Comparison of ENCODE assay signal across 8 cellular contexts in genomic region chr1:153945795-153946621, GRCh38. TPM values are rescaled to one million over a fixed set of nuclear protein-coding genes. Genes with fewer than 3 reads are reported as not detected.
DNase-seq lines count a peak whose midpoint lies in the region; ATAC-seq, FAIRE-seq and TF ChIP-seq lines count a peak whose summit lies in the region.

No MANE protein-coding gene starts in this region.

- no peak overlapping the region for H3K4ac ChIP-seq in H1 (replicated peaks; ENCODE audit: insufficient read length, low read depth, low read length)

- WGBS in A549 (ENCODE audit: missing lambda C conversion rate), result under 1% methylated on average over 42 of the region's 95 CpGs
- WGBS in H1 (ENCODE audit: extremely low coverage in 1 of 2, insufficient coverage in 1 of 2, insufficient read length in 1 of 2, insufficient replicate concordance in 2 of 2, low coverage in 1 of 2, low lambda C conversion rate in 2 of 2, missing lambda C conversion rate in 1 of 2), 2 experiments, result 2% methylated on average over 33 of the region's 95 CpGs; no CpG with 5 or more reads in 1 of the 2 experiments

- H3K36me3 Mint-ChIP-seq in activated CD8-positive, alpha-beta T cell treated with anti-CD3 and anti-CD28 coated beads, Interleukin-2, amount 10 ng/mL, durations not matched to agents 7 days and 5 days (ENCODE audit: low read depth), result peaks cover 73% of the 10 kb centered on the region
- H3K36me3 Mint-ChIP-seq in mesothelial cell of epicardium, result peaks cover 8% of the 10 kb centered on the region

- H4K20me1 ChIP-seq in H1 (replicated peaks in 1 of 2; ENCODE audit: control insufficient read depth in 1 of 2, insufficient read depth in 2 of 2, low read length in 2 of 2), result peaks cover 2 to 3% of the 10 kb centered on the region in 2 experiments

- H3K79me1 ChIP-seq in H1 (ENCODE audit: low read depth, low read length), result no peaks in the 10 kb centered on the region

- H3K4me3 ChIP-seq in A549 (peak overlapping the region; percentile 99), H1 (ENCODE audit: extremely low read depth in 1 of 4, insufficient read depth in 2 of 4, low read depth in 3 of 4, low read length in 4 of 4) (peak overlapping the region; percentile 79 to 87 (median 80))

- peak overlapping the region; percentile 97 for H3K27ac Mint-ChIP-seq in activated CD8-positive, alpha-beta T cell treated with anti-CD3 and anti-CD28 coated beads, Interleukin-2, amount 10 ng/mL, durations not matched to agents 7 days and 5 days
- H3K27ac Mint-ChIP-seq in mesothelial cell of epicardium, result peak overlapping the region; percentile 39

- H2AK5ac ChIP-seq in H1 (ENCODE audit: low read depth, low read length), result no peak overlapping the region

- peak overlapping the region; percentile 53 to 98 (median 72) for H3K9ac ChIP-seq in H1 (replicated peaks in 1 of 4; ENCODE audit: extremely low read depth in 1 of 4, low read depth in 3 of 4, low read length in 3 of 4)

- H2AFZ ChIP-seq in H1 (ENCODE audit: low read length), result no peak overlapping the region; the same call in 1 of the 2 replicates

- H3K23me2 ChIP-seq in H1 (ENCODE audit: low read depth, low read length), result peaks cover 6% of the 10 kb centered on the region; the same call in 1 of the 2 replicates

- peak; percentile 34; the same call in 1 of the 2 replicates for TF ChIP-seq POLR2A in A549 (IDR thresholded peaks at IDR 0.05; ENCODE audit: low read length)
- TF ChIP-seq POLR2A in H1 (IDR thresholded peaks at IDR 0.05; ENCODE audit: control extremely low read depth in 1 of 2, low read depth in 2 of 2, low read length in 2 of 2), result peak in 1 of 2 experiments; percentile 63; a peak in 2 of 3 replicates

- FAIRE-seq in A549 (lab: Jason Lieb, UNC) (no peak), H1 (lab: Jason Lieb, UNC) (no peak)

- H3K4me3 Mint-ChIP-seq in activated CD8-positive, alpha-beta T cell treated with anti-CD3 and anti-CD28 coated beads, Interleukin-2, amount 10 ng/mL, durations not matched to agents 7 days and 5 days, result peak overlapping the region; percentile 96
- H3K4me3 Mint-ChIP-seq in mesothelial cell of epicardium, result peak overlapping the region; percentile 78

- H3K36me3 ChIP-seq in H1 (ENCODE audit: control insufficient read depth in 2 of 4, insufficient read depth in 4 of 4, low read length in 3 of 4), result peaks cover 4 to 24% (median 17%) of the 10 kb centered on the region in 4 experiments; a peak in 6 of 8 replicates

- H3K4me2 ChIP-seq in A549 (peak overlapping the region; percentile 89), H1 (ENCODE audit: insufficient read depth in 1 of 2, low read depth in 2 of 2, low read length in 2 of 2) (peak overlapping the region; percentile 69 to 89)

- TF ChIP-seq EP300 in A549 (IDR thresholded peaks at IDR 0.05) (no peak), H1 (IDR thresholded peaks at IDR 0.05; ENCODE audit: borderline replicate concordance in 1 of 2, low read depth in 2 of 2, low read length in 2 of 2) (no peak)

- H3K18ac ChIP-seq in H1 (ENCODE audit: extremely low read depth, low read length), result peak overlapping the region; percentile 78

- no peak overlapping the region for H3K14ac ChIP-seq in H1 (ENCODE audit: insufficient read length)

- H4K8ac ChIP-seq in H1 (ENCODE audit: extremely low read depth, insufficient read depth, low read length), result peak overlapping the region; percentile 60

- CTCF ChIA-PET in A549 (lab: Yijun Ruan, JAX) (interaction anchor here (0.7 to 5.8 kb wide), 39 partner anchors 8 to 384 kb away, joined by 3 to 75 read pairs (median 4); partner anchors contain the start of genes CREB3L4, CRTC2, JTB and RAB13), H1 (lab: Charles Lee; ENCODE audit: partially characterized antibody) (interaction anchor here (0.8 to 4.2 kb wide), 20 partner anchors 8 to 186 kb away, joined by 3 to 31 read pairs (median 4); partner anchors contain the start of genes CREB3L4, CRTC2 and RAB13)
- CTCF ChIA-PET in activated CD8-positive, alpha-beta T cell treated with anti-CD3 and anti-CD28 coated beads, Interleukin-2, amount 10 ng/mL, durations not matched to agents 7 days and 5 days (lab: Charles Lee), result interaction anchor here (0.5 to 5.5 kb wide), 30 partner anchors 9 to 378 kb away, joined by 3 to 70 read pairs (median 4); partner anchors contain the start of genes CREB3L4, CRTC2, GATAD2B and ILF2

- H2BK12ac ChIP-seq in H1 (ENCODE audit: low read depth, low read length), result no peak overlapping the region

- TF ChIP-seq CTCF in A549 (IDR thresholded peaks at IDR 0.05) (no peak), H1 (IDR thresholded peaks at IDR 0.05; ENCODE audit: control extremely low read depth in 1 of 3, insufficient read depth in 1 of 3, low read depth in 1 of 3, low read length in 3 of 3) (no peak), mesothelial cell of epicardium (IDR thresholded peaks at IDR 0.05; ENCODE audit: unreplicated experiment) (no peak)

- peaks cover 16% of the 10 kb centered on the region for H3K4me1 ChIP-seq in A549
- peaks cover 0 to 5% (median 2%) of the 10 kb centered on the region in 4 experiments; a peak in 2 of 7 replicates for H3K4me1 ChIP-seq in H1 (replicated peaks in 1 of 4; ENCODE audit: control insufficient read depth in 3 of 4, insufficient read depth in 4 of 4, low read length in 3 of 4)

- no peak overlapping the region for H2BK15ac ChIP-seq in H1 (ENCODE audit: low read length)

- H4K5ac ChIP-seq in H1 (ENCODE audit: insufficient read length, low read depth, low read length), result peak overlapping the region; percentile 31

- H3K79me2 ChIP-seq in H1 (ENCODE audit: control insufficient read depth in 1 of 2, insufficient read depth in 2 of 2, low read length in 2 of 2), result peaks cover 0 to 18% of the 10 kb centered on the region in 2 experiments; a peak in 2 of 4 replicates

- no peak overlapping the region for H2BK120ac ChIP-seq in H1 (replicated peaks; ENCODE audit: low read depth, low read length)

- no peak overlapping the region for H3K23ac ChIP-seq in H1 (ENCODE audit: insufficient read length)

- H2BK5ac ChIP-seq in H1 (ENCODE audit: low read depth, low read length), result peak overlapping the region; percentile 4; the same call in 1 of the 2 replicates

- H3K27ac ChIP-seq in A549, result peak overlapping the region; percentile 98 to 99
- peak overlapping the region; percentile 55; the same call in 1 of the 2 replicates for H3K27ac ChIP-seq in H1 (ENCODE audit: low read depth, low read length)

- H3K27me3 ChIP-seq in H1 (replicated peaks in 1 of 4; ENCODE audit: control insufficient read depth in 3 of 4, extremely low read depth in 1 of 4, insufficient read depth in 3 of 4, low read length in 3 of 4), result no peaks in the 10 kb centered on the region

- no peak overlapping the region for H2BK20ac ChIP-seq in H1 (ENCODE audit: low read length)

- H3K27me3 Mint-ChIP-seq in activated CD8-positive, alpha-beta T cell treated with anti-CD3 and anti-CD28 coated beads, Interleukin-2, amount 10 ng/mL, durations not matched to agents 7 days and 5 days (ENCODE audit: low read depth), result no peaks in the 10 kb centered on the region
- H3K27me3 Mint-ChIP-seq in mesothelial cell of epicardium (ENCODE audit: low read depth), result no peaks in the 10 kb centered on the region

- POLR2A ChIA-PET in A549 (lab: Yijun Ruan, JAX) (interaction anchor here (0.5 to 2.0 kb wide), 16 partner anchors 10 to 1376 kb away, joined by 3 to 16 read pairs (median 3); partner anchors contain the start of genes CHTOP, CREB3L4, GATAD2B and INTS3), H1 (lab: Charles Lee; ENCODE audit: partially characterized antibody) (interaction anchor here (0.9 to 11.4 kb wide), 19 partner anchors 8 to 149 kb away, joined by 3 to 75 read pairs (median 9); partner anchors contain the start of genes CREB3L4, CRTC2, GATAD2B and JTB)
- POLR2A ChIA-PET in activated CD8-positive, alpha-beta T cell treated with anti-CD3 and anti-CD28 coated beads, Interleukin-2, amount 10 ng/mL, durations not matched to agents 7 days and 5 days (lab: Charles Lee), result interaction anchor here (0.7 to 5.9 kb wide), 21 partner anchors 11 to 287 kb away, joined by 3 to 71 read pairs (median 4); partner anchors contain the start of genes CREB3L4, CRTC2, GATAD2B and JTB

- peak overlapping the region; percentile 39 for H4K91ac ChIP-seq in H1 (replicated peaks; ENCODE audit: insufficient read length, low read length)

- H3K9me3 Mint-ChIP-seq in activated CD8-positive, alpha-beta T cell treated with anti-CD3 and anti-CD28 coated beads, Interleukin-2, amount 10 ng/mL, durations not matched to agents 7 days and 5 days (ENCODE audit: insufficient read depth), result no peaks in the 10 kb centered on the region
- H3K9me3 Mint-ChIP-seq in mesothelial cell of epicardium, result no peaks in the 10 kb centered on the region

- H3K9me3 ChIP-seq in A549 (no peaks in the 10 kb centered on the region), H1 (ENCODE audit: insufficient read depth in 2 of 2, low read depth in 1 of 2, low read length in 1 of 2) (no peaks in the 10 kb centered on the region)

- H3K56ac ChIP-seq in H1 (replicated peaks; ENCODE audit: insufficient read length, low read depth, low read length), result no peak overlapping the region

- DNase-seq in A549 (ENCODE audit: low read depth in 1 of 2, low spot score in 1 of 2) (peak; percentile 58 to 61), NCI-H226 (peak; percentile 70), H1 (ENCODE audit: low read depth in 1 of 2, low spot score in 2 of 2) (peak in 1 of 2 experiments; percentile 77), mesothelial cell of epicardium (ENCODE audit: low spot score in 2 of 2, unreplicated experiment in 2 of 2) (peak in 1 of 2 experiments; percentile 66)
- DNase-seq in activated CD8-positive, alpha-beta T cell treated with anti-CD3 and anti-CD28 coated beads, Interleukin-2, amount 10 ng/mL, durations not matched to agents 7 days and 5 days, result peak; percentile 82
- peak; percentile 46 to 52 for DNase-seq in stimulated activated CD8-positive, alpha-beta memory T cell treated with anti-CD3 and anti-CD28 coated beads, Interleukin-4, amount 100 ng/mL, for 1 hour (ENCODE audit: low read depth in 2 of 2, low spot score in 1 of 2)

- TF ChIP-seq RAD21 in A549 (conservative IDR thresholded peaks at IDR 0.05 in 1 of 2, IDR thresholded peaks at IDR 0.05 in 1 of 2) (no peak), H1 (IDR thresholded peaks at IDR 0.05 in 1 of 2, conservative IDR thresholded peaks at IDR 0.05 in 1 of 2; ENCODE audit: low read depth in 2 of 2, low read length in 2 of 2) (no peak)

- H3K4me1 Mint-ChIP-seq in activated CD8-positive, alpha-beta T cell treated with anti-CD3 and anti-CD28 coated beads, Interleukin-2, amount 10 ng/mL, durations not matched to agents 7 days and 5 days (ENCODE audit: low read depth), result peaks cover 28% of the 10 kb centered on the region
- H3K4me1 Mint-ChIP-seq in mesothelial cell of epicardium, result peaks cover 13% of the 10 kb centered on the region

- ATAC-seq in A549, result peak; percentile 69 to 73
- ATAC-seq in GM18517 (IDR thresholded peaks at IDR 0.05; ENCODE audit: unreplicated experiment), result peak; percentile 82
- ATAC-seq in HG02973 (IDR thresholded peaks at IDR 0.05; ENCODE audit: unreplicated experiment), result peak; percentile 63
- peak; percentile 52 for ATAC-seq in activated CD8-positive, alpha-beta T cell treated with anti-CD3 and anti-CD28 coated beads, Interleukin-2, amount 10 ng/mL, durations not matched to agents 7 days and 5 days

RNA-seq across cellular contexts. Expression of gene DENND4B, which starts 0.5 kb away (rescaled TPM):
- polyA plus RNA-seq in A549 (2011; rRNA removed) (18.7 and 24.1 TPM in 2 replicates), A549 (2017; fragmentation: RNase III; extraction: RNeasy Plus Mini Kit Qiagen cat#74134 plus additional on column Dnase treatment) (37.0 to 44.0 TPM (median 43.3 TPM) in 3 replicates), H1 (2011; rRNA removed) (45.6 and 80.8 TPM in 2 replicates)
- polyA plus RNA-seq in A549 (2012; cell fraction: cytosol; rRNA removed), result 35.9 and 47.7 TPM in 2 replicates
- 219 and 307 TPM in 2 replicates for polyA plus RNA-seq in A549 (2012; cell fraction: nucleus; rRNA removed)
- polyA minus RNA-seq in A549 (2011; rRNA and poly(A)+ RNA removed), result 32.5 and 43.4 TPM in 2 replicates
- 100 to 1,000 TPM; 140 to 143 TPM for total RNA-seq in activated CD8-positive, alpha-beta T cell treated with anti-CD3 and anti-CD28 coated beads, Interleukin-2, amount 10 ng/mL, durations not matched to agents 7 days and 5 days
- total RNA-seq in H1 (2021; fragmentation: NEBNext Ultra II Directional; extraction: Animal tissue kit (Norgen Biotek cat#: 25700)), result 61.1 and 62.8 TPM in 2 replicates
- polyA plus RNA-seq in H1 (2011; cell fraction: cytosol; rRNA removed), result 43.8 TPM
- polyA plus RNA-seq in H1 (2011; cell fraction: nucleus; rRNA removed), result 447 TPM
- polyA plus RNA-seq in H1 (2012, experiment 1 of 2), result 46.8 to 78.5 TPM (median 62.4 TPM) in 4 replicates
- polyA plus RNA-seq in H1 (2012, experiment 2 of 2), result 37.6 TPM
- 32.7 TPM for polyA plus RNA-seq in H1 (2013, experiment 1 of 2)
- polyA plus RNA-seq in H1 (2013, experiment 2 of 2), result 29.6 TPM
- polyA minus RNA-seq in H1 (2011; rRNA and poly(A)+ RNA removed), result 38.0 and 44.4 TPM in 2 replicates
- polyA minus RNA-seq in H1 (2011; cell fraction: cytosol; rRNA and poly(A)+ RNA removed), result 42.5 TPM
- polyA minus RNA-seq in H1 (2011; cell fraction: nucleus; rRNA and poly(A)+ RNA removed), result 138 TPM
- 57.3 to 63.1 TPM (median 58.0 TPM) in 3 replicates for total RNA-seq in mesothelial cell of epicardium

RNA-seq across cellular contexts. Expression of gene CRTC2, which starts 12.4 kb away (rescaled TPM):
- polyA plus RNA-seq in A549 (2011; rRNA removed) (19.7 and 23.9 TPM in 2 replicates), A549 (2017; fragmentation: RNase III; extraction: RNeasy Plus Mini Kit Qiagen cat#74134 plus additional on column Dnase treatment) (19.1 to 22.3 TPM (median 21.6 TPM) in 3 replicates), H1 (2011; rRNA removed) (34.3 and 38.8 TPM in 2 replicates)
- polyA plus RNA-seq in A549 (2012; cell fraction: cytosol; rRNA removed), result 18.3 and 23.3 TPM in 2 replicates
- polyA plus RNA-seq in A549 (2012; cell fraction: nucleus; rRNA removed), result 48.0 and 61.6 TPM in 2 replicates
- polyA minus RNA-seq in A549 (2011; rRNA and poly(A)+ RNA removed), result 55.1 and 61.7 TPM in 2 replicates
- 100 to 1,000 TPM in 1 of 2 experiments, 10 to 100 TPM in 1; 85.1 to 104 TPM for total RNA-seq in activated CD8-positive, alpha-beta T cell treated with anti-CD3 and anti-CD28 coated beads, Interleukin-2, amount 10 ng/mL, durations not matched to agents 7 days and 5 days
- total RNA-seq in H1 (2021; fragmentation: NEBNext Ultra II Directional; extraction: Animal tissue kit (Norgen Biotek cat#: 25700)), result 28.6 and 33.7 TPM in 2 replicates
- polyA plus RNA-seq in H1 (2011; cell fraction: cytosol; rRNA removed), result 22.6 TPM
- 101 TPM for polyA plus RNA-seq in H1 (2011; cell fraction: nucleus; rRNA removed)
- 31.4 to 36.7 TPM (median 34.1 TPM) in 4 replicates for polyA plus RNA-seq in H1 (2012, experiment 1 of 2)
- polyA plus RNA-seq in H1 (2012, experiment 2 of 2), result 31.5 TPM
- polyA plus RNA-seq in H1 (2013, experiment 1 of 2), result 29.7 TPM
- 24.9 TPM for polyA plus RNA-seq in H1 (2013, experiment 2 of 2)
- 18.6 and 26.3 TPM in 2 replicates for polyA minus RNA-seq in H1 (2011; rRNA and poly(A)+ RNA removed)
- polyA minus RNA-seq in H1 (2011; cell fraction: cytosol; rRNA and poly(A)+ RNA removed), result 19.1 TPM
- polyA minus RNA-seq in H1 (2011; cell fraction: nucleus; rRNA and poly(A)+ RNA removed), result 25.6 TPM
- total RNA-seq in mesothelial cell of epicardium, result 45.5 to 47.1 TPM (median 45.9 TPM) in 3 replicates

RNA-seq across cellular contexts. Expression of gene SLC39A1, which starts 17.3 kb away (rescaled TPM):
- polyA plus RNA-seq in A549 (2011; rRNA removed) (80.6 and 90.8 TPM in 2 replicates), A549 (2017; fragmentation: RNase III; extraction: RNeasy Plus Mini Kit Qiagen cat#74134 plus additional on column Dnase treatment) (95.6 to 108 TPM (median 104 TPM) in 3 replicates), H1 (2011; rRNA removed) (318 and 337 TPM in 2 replicates)
- 87.4 and 122 TPM in 2 replicates for polyA plus RNA-seq in A549 (2012; cell fraction: cytosol; rRNA removed)
- polyA plus RNA-seq in A549 (2012; cell fraction: nucleus; rRNA removed), result 92.1 and 95.1 TPM in 2 replicates
- 58.9 and 67.1 TPM in 2 replicates for polyA minus RNA-seq in A549 (2011; rRNA and poly(A)+ RNA removed)
- 10 to 100 TPM; 35.7 to 36.5 TPM for total RNA-seq in activated CD8-positive, alpha-beta T cell treated with anti-CD3 and anti-CD28 coated beads, Interleukin-2, amount 10 ng/mL, durations not matched to agents 7 days and 5 days
- total RNA-seq in H1 (2021; fragmentation: NEBNext Ultra II Directional; extraction: Animal tissue kit (Norgen Biotek cat#: 25700)), result 238 and 244 TPM in 2 replicates
- polyA plus RNA-seq in H1 (2011; cell fraction: cytosol; rRNA removed), result 249 TPM
- polyA plus RNA-seq in H1 (2011; cell fraction: nucleus; rRNA removed), result 206 TPM
- 250 to 308 TPM (median 302 TPM) in 4 replicates for polyA plus RNA-seq in H1 (2012, experiment 1 of 2)
- 383 TPM for polyA plus RNA-seq in H1 (2012, experiment 2 of 2)
- 302 TPM for polyA plus RNA-seq in H1 (2013, experiment 1 of 2)
- polyA plus RNA-seq in H1 (2013, experiment 2 of 2), result 352 TPM
- 189 and 240 TPM in 2 replicates for polyA minus RNA-seq in H1 (2011; rRNA and poly(A)+ RNA removed)
- polyA minus RNA-seq in H1 (2011; cell fraction: cytosol; rRNA and poly(A)+ RNA removed), result 126 TPM
- 94.0 TPM for polyA minus RNA-seq in H1 (2011; cell fraction: nucleus; rRNA and poly(A)+ RNA removed)
- total RNA-seq in mesothelial cell of epicardium, result 73.3 to 76.3 TPM (median 73.9 TPM) in 3 replicates

RNA-seq across cellular contexts. Expression of gene CREB3L4, which starts 21.7 kb away (rescaled TPM):
- 14.3 and 18.0 TPM in 2 replicates for polyA plus RNA-seq in A549 (2011; rRNA removed)
- 13.4 and 15.5 TPM in 2 replicates for polyA plus RNA-seq in A549 (2012; cell fraction: cytosol; rRNA removed)
- 20.4 and 22.4 TPM in 2 replicates for polyA plus RNA-seq in A549 (2012; cell fraction: nucleus; rRNA removed)
- 6.5 to 11.7 TPM (median 10.1 TPM) in 3 replicates for polyA plus RNA-seq in A549 (2017; fragmentation: RNase III; extraction: RNeasy Plus Mini Kit Qiagen cat#74134 plus additional on column Dnase treatment)
- polyA minus RNA-seq in A549 (2011; rRNA and poly(A)+ RNA removed), result 13.2 and 17.2 TPM in 2 replicates
- total RNA-seq in activated CD8-positive, alpha-beta T cell treated with anti-CD3 and anti-CD28 coated beads, Interleukin-2, amount 10 ng/mL, durations not matched to agents 7 days and 5 days, result 1 to 10 TPM; 5.7 to 9.0 TPM
- total RNA-seq in H1 (2021; fragmentation: NEBNext Ultra II Directional; extraction: Animal tissue kit (Norgen Biotek cat#: 25700)), result 34.4 and 37.2 TPM in 2 replicates
- polyA plus RNA-seq in H1 (2011; rRNA removed), result 50.2 and 54.0 TPM in 2 replicates
- 57.3 TPM for polyA plus RNA-seq in H1 (2011; cell fraction: cytosol; rRNA removed)
- 103 TPM for polyA plus RNA-seq in H1 (2011; cell fraction: nucleus; rRNA removed)
- 41.0 to 47.4 TPM (median 45.7 TPM) in 4 replicates for polyA plus RNA-seq in H1 (2012, experiment 1 of 2)
- polyA plus RNA-seq in H1 (2012, experiment 2 of 2), result 52.5 TPM
- polyA plus RNA-seq in H1 (2013, experiment 1 of 2), result 35.5 TPM
- polyA plus RNA-seq in H1 (2013, experiment 2 of 2), result 33.0 TPM
- 69.0 and 69.5 TPM in 2 replicates for polyA minus RNA-seq in H1 (2011; rRNA and poly(A)+ RNA removed)
- polyA minus RNA-seq in H1 (2011; cell fraction: cytosol; rRNA and poly(A)+ RNA removed), result 24.7 TPM
- polyA minus RNA-seq in H1 (2011; cell fraction: nucleus; rRNA and poly(A)+ RNA removed), result 36.2 TPM
- 29.9 to 33.1 TPM (median 31.1 TPM) in 3 replicates for total RNA-seq in mesothelial cell of epicardium

RNA-seq across cellular contexts. Expression of gene GATAD2B, which starts 23.2 kb away (rescaled TPM):
- polyA plus RNA-seq in A549 (2011; rRNA removed) (4.9 and 11.5 TPM in 2 replicates), A549 (2017; fragmentation: RNase III; extraction: RNeasy Plus Mini Kit Qiagen cat#74134 plus additional on column Dnase treatment) (7.2 to 8.9 TPM (median 8.2 TPM) in 3 replicates), H1 (2011; rRNA removed) (8.4 and 9.6 TPM in 2 replicates)
- 3.1 and 4.9 TPM in 2 replicates for polyA plus RNA-seq in A549 (2012; cell fraction: cytosol; rRNA removed)
- polyA plus RNA-seq in A549 (2012; cell fraction: nucleus; rRNA removed), result 5.6 and 6.4 TPM in 2 replicates
- polyA minus RNA-seq in A549 (2011; rRNA and poly(A)+ RNA removed), result 21.4 and 32.9 TPM in 2 replicates
- 10 to 100 TPM; 70.2 to 71.7 TPM for total RNA-seq in activated CD8-positive, alpha-beta T cell treated with anti-CD3 and anti-CD28 coated beads, Interleukin-2, amount 10 ng/mL, durations not matched to agents 7 days and 5 days
- total RNA-seq in H1 (2021; fragmentation: NEBNext Ultra II Directional; extraction: Animal tissue kit (Norgen Biotek cat#: 25700)), result 39.1 and 41.5 TPM in 2 replicates
- polyA plus RNA-seq in H1 (2011; cell fraction: cytosol; rRNA removed), result 5.7 TPM
- polyA plus RNA-seq in H1 (2011; cell fraction: nucleus; rRNA removed), result 14.4 TPM
- 14.1 to 17.3 TPM (median 15.9 TPM) in 4 replicates for polyA plus RNA-seq in H1 (2012, experiment 1 of 2)
- polyA plus RNA-seq in H1 (2012, experiment 2 of 2), result 5.4 TPM
- 16.3 TPM for polyA plus RNA-seq in H1 (2013, experiment 1 of 2)
- polyA plus RNA-seq in H1 (2013, experiment 2 of 2), result 15.3 TPM
- polyA minus RNA-seq in H1 (2011; rRNA and poly(A)+ RNA removed), result 15.4 and 21.1 TPM in 2 replicates
- 28.8 TPM for polyA minus RNA-seq in H1 (2011; cell fraction: cytosol; rRNA and poly(A)+ RNA removed)
- polyA minus RNA-seq in H1 (2011; cell fraction: nucleus; rRNA and poly(A)+ RNA removed), result 11.3 TPM
- total RNA-seq in mesothelial cell of epicardium, result 77.2 to 83.3 TPM (median 77.3 TPM) in 3 replicates

Comparison
In these comparisons a context has a peak if more than half of its experiments do, and no peak if none do; other contexts are left out.
1. Of the 18 proteins assayed by ChIP-seq in both H1 and A549: peak only in H1: none; only in A549: JUN and USF2; in both: MAX and PHF8; in neither: 13; mixed calls (peak in some experiments, not most) for 1.